In the genomic region with DNA sequence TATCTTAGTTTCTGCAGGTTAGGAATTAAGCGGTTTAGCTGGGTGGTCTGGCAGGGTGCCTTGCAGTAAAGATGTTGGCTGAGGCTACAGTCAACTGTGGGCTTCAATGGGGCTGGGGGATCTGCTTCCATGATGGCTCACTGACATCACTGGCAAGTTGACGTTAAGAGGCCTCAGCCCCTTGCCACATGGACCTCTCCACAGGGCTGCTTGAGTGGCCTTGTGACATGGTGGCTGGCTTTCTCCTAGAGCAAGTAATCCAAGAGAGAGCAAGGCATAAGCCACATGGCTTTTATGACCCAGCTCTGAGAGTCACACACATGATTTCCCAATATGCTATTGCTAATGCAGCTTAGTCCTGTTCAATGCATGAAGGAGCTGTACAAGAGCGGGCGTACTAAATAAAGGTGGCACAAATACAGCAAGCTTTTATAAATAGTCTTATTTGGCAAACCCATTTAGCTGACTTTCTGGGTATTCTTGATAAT, we compare ENCODE assay signal across 19 cellular contexts.
DNase-seq lines count a peak whose midpoint lies in the region; TF ChIP-seq lines count a peak whose summit lies in the region.
"Had no signal": no experiment of that assay in that cellular context is flagged by ENCODE, and none has a peak within 500 bp of the region (broad histone marks: within the 10 kb centered on the region; RNA-seq: fewer than 3 reads in every experiment).

No MANE protein-coding gene starts in this region.

- H3K4me3 ChIP-seq in fibroblast of mammary gland (ENCODE audit: control insufficient read depth, low read depth, low read length) (no peak overlapping the region), H7 (ENCODE audit: insufficient read depth, low read depth, low read length) (no peak overlapping the region), right atrium auricular region (no peak overlapping the region)
- H3K4me3 ChIP-seq: A549, K562, Peyer's patch had no signal

- H3K27ac ChIP-seq in angular gyrus (ENCODE audit: low read depth, low read length) (peak overlapping the region; percentile 38), right atrium auricular region (no peak overlapping the region)
- H3K27ac ChIP-seq: A549, Peyer's patch had no signal

- TF ChIP-seq CTCF in fibroblast of mammary gland (conservative IDR thresholded peaks at IDR 0.05; ENCODE audit: control insufficient read depth, insufficient read depth, low read depth, low read length) = no peak
- TF ChIP-seq CTCF in right atrium auricular region (IDR thresholded peaks at IDR 0.05) = no peak

- intact Hi-C loops in activated CD4-positive, alpha-beta T cell treated with anti-CD3 and anti-CD28 coated beads, Interleukin-2, amount 10 ng/mL, durations not matched to agents 24 days and 14 days (cut with micrococcal nuclease) = loop anchor here (5.0 kb wide), 2 partner anchors 218 to 278 kb away; no protein-coding TSS in a partner anchor

- H3K4me1 Mint-ChIP-seq in activated CD4-positive, alpha-beta T cell treated with anti-CD3 and anti-CD28 coated beads, Interleukin-2, amount 10 ng/mL, durations not matched to agents 24 days and 14 days = no peaks in the 10 kb centered on the region

- no peak overlapping the region for H3K27ac Mint-ChIP-seq in activated CD4-positive, alpha-beta T cell treated with anti-CD3 and anti-CD28 coated beads, Interleukin-2, amount 10 ng/mL, durations not matched to agents 24 days and 14 days
- H3K27ac Mint-ChIP-seq: CD4-positive, alpha-beta memory T cell had no signal

- peaks cover 18% of the 10 kb centered on the region for H3K36me3 Mint-ChIP-seq in activated CD4-positive, alpha-beta T cell treated with anti-CD3 and anti-CD28 coated beads, Interleukin-2, amount 10 ng/mL, durations not matched to agents 24 days and 14 days (ENCODE audit: low read depth)

- H3K4me3 Mint-ChIP-seq in activated CD4-positive, alpha-beta T cell treated with anti-CD3 and anti-CD28 coated beads, Interleukin-2, amount 10 ng/mL, durations not matched to agents 24 days and 14 days = no peak overlapping the region
- H3K4me3 Mint-ChIP-seq: CD4-positive, alpha-beta memory T cell had no signal

- H3K27me3 ChIP-seq in H7 (ENCODE audit: control insufficient read depth, insufficient read depth, low read length) (no peaks in the 10 kb centered on the region), right atrium auricular region (no peaks in the 10 kb centered on the region)
- H3K27me3 ChIP-seq: Peyer's patch had no signal

- H3K36me3 ChIP-seq in H7 (replicated peaks; ENCODE audit: control insufficient read depth, insufficient read depth, low read length) = no peaks in the 10 kb centered on the region
- H3K36me3 ChIP-seq in right atrium auricular region = peaks cover under 1% of the 10 kb centered on the region

- no peaks in the 10 kb centered on the region for H3K27me3 Mint-ChIP-seq in activated CD4-positive, alpha-beta T cell treated with anti-CD3 and anti-CD28 coated beads, Interleukin-2, amount 10 ng/mL, durations not matched to agents 24 days and 14 days
- H3K27me3 Mint-ChIP-seq: CD4-positive, alpha-beta memory T cell had no signal

- no peaks in the 10 kb centered on the region for H3K9me3 Mint-ChIP-seq in activated CD4-positive, alpha-beta T cell treated with anti-CD3 and anti-CD28 coated beads, Interleukin-2, amount 10 ng/mL, durations not matched to agents 24 days and 14 days

- peaks cover 0 to 10% of the 10 kb centered on the region in 2 donors for H3K4me1 ChIP-seq in right atrium auricular region
- H3K4me1 ChIP-seq: A549, Peyer's patch had no signal

- H3K9me3 ChIP-seq in right atrium auricular region = no peaks in the 10 kb centered on the region
- H3K9me3 ChIP-seq: A549, Peyer's patch had no signal

- peak; percentile 51 for DNase-seq in activated CD4-positive, alpha-beta T cell treated with anti-CD3 and anti-CD28 coated beads, Interleukin-2, amount 10 ng/mL, durations not matched to agents 24 days and 14 days
- DNase-seq in activated CD4-positive, alpha-beta T cell treated with anti-CD3 and anti-CD28 coated beads, Interleukin-2, amount 50 U/mL, for 48 hours = no peak
- DNase-seq in fibroblast of mammary gland (ENCODE audit: low read depth) (peak; percentile 12), H7 (no peak), right atrium auricular region (ENCODE audit: low spot score) (no peak)
- no peak for DNase-seq in central memory CD4-positive, alpha-beta T cell
- DNase-seq: CD4-positive, alpha-beta memory T cell; DND-41; GDM1; HCEC 1CT; NCI-H1105 treated with DMSO at 0.1 percent for 48 hours; NCI-H187; NCI-H446; NCI-H774; Peyer's patch; Right ventricle myocardium superior had no signal

Comparison
In these comparisons a context has a peak if more than half of its experiments do, and no peak if none do; other contexts are left out.
1. DNase-seq: peak in activated CD4-positive, alpha-beta T cell treated with anti-CD3 and anti-CD28 coated beads, Interleukin-2, amount 10 ng/mL, durations not matched to agents 24 days and 14 days (single experiment) and fibroblast of mammary gland (single experiment); none in activated CD4-positive, alpha-beta T cell treated with anti-CD3 and anti-CD28 coated beads, Interleukin-2, amount 50 U/mL, for 48 hours (0 of 2), H7 (single experiment), central memory CD4-positive, alpha-beta T cell (single experiment) and right atrium auricular region (single experiment).